In genomic region chr1:156648951-156649350, GRCh38 we compare ENCODE assay signal across 30 cellular contexts. TPM values are rescaled to one million over a fixed set of nuclear protein-coding genes. Genes with fewer than 3 reads are reported as not detected.
DNase-seq lines count a peak whose midpoint lies in the region; ATAC-seq lines count a peak whose summit lies in the region.
"Had no signal": no experiment of that assay in that cellular context is flagged by ENCODE, and none has a peak within 500 bp of the region (broad histone marks: within the 10 kb centered on the region; RNA-seq: fewer than 3 reads in every experiment).

No MANE protein-coding gene starts in this region.

- peaks cover 12% of the 10 kb centered on the region for H3K4me1 Mint-ChIP-seq in activated CD8-positive, alpha-beta memory T cell treated with anti-CD3 and anti-CD28 coated beads, Interleukin-2, amount 10 ng/mL, durations not matched to agents 7 days and 5 days

- H3K23ac ChIP-seq in mesendoderm (ENCODE audit: low read length) = no peak overlapping the region

- peaks cover 24% of the 10 kb centered on the region for H3K27me3 ChIP-seq in mesendoderm (ENCODE audit: insufficient read depth, low read length, poor library complexity)
- H3K27me3 ChIP-seq: dorsolateral prefrontal cortex, testis, uterus had no signal

- no peak overlapping the region for H4K5ac ChIP-seq in mesendoderm (ENCODE audit: low read length)

- no peak overlapping the region for H3K4me2 ChIP-seq in mesendoderm (ENCODE audit: low read length)

- H3K4me1 ChIP-seq in mesendoderm (ENCODE audit: control insufficient read depth, low read depth, low read length) = no peaks in the 10 kb centered on the region
- H3K4me1 ChIP-seq: SJSA1, testis, uterus had no signal

- H3K4ac ChIP-seq in mesendoderm (ENCODE audit: low read depth, low read length) = no peak overlapping the region

- H2AK5ac ChIP-seq in mesendoderm (ENCODE audit: low read length) = no peak overlapping the region

- no peaks in the 10 kb centered on the region for H3K36me3 ChIP-seq in mesendoderm (ENCODE audit: control insufficient read depth, insufficient read depth, low read length)
- H3K36me3 ChIP-seq: SJSA1, uterus had no signal

- peaks cover 88% of the 10 kb centered on the region for H3K27me3 Mint-ChIP-seq in activated CD8-positive, alpha-beta memory T cell treated with anti-CD3 and anti-CD28 coated beads, Interleukin-2, amount 10 ng/mL, durations not matched to agents 7 days and 5 days

- CTCF ChIA-PET in activated CD8-positive, alpha-beta memory T cell treated with anti-CD3 and anti-CD28 coated beads, Interleukin-2, amount 10 ng/mL, durations not matched to agents 7 days and 5 days (lab: Charles Lee) = interaction anchor here (0.6 to 22.5 kb wide), 10 partner anchors 10 to 263 kb away, joined by 3 to 344 read pairs (median 6); partner anchors contain the start of gene HAPLN2

- H3K56ac ChIP-seq in mesendoderm (ENCODE audit: low read length) = no peak overlapping the region

- H3K18ac ChIP-seq in mesendoderm (ENCODE audit: low read length) = no peak overlapping the region

- no peak overlapping the region for H2BK120ac ChIP-seq in mesendoderm (ENCODE audit: low read depth, low read length)

- H3K79me1 ChIP-seq in mesendoderm (ENCODE audit: low read length) = no peaks in the 10 kb centered on the region

- ATAC-seq in activated CD8-positive, alpha-beta memory T cell treated with anti-CD3 and anti-CD28 coated beads, Interleukin-2, amount 10 ng/mL, durations not matched to agents 7 days and 5 days = no peak
- ATAC-seq in GM18858 (IDR thresholded peaks at IDR 0.05; ENCODE audit: unreplicated experiment) = no peak
- ATAC-seq: activated naive CD4-positive, alpha-beta T cell treated with anti-CD3 and anti-CD28 coated beads, Interleukin-2, amount 50 U/mL, for 72 hours; left lobe of liver; stimulated activated naive CD8-positive, alpha-beta T cell treated with anti-CD3 and anti-CD28 coated beads, Interleukin-15, Interleukin-2, amounts not matched to agents 100 U/mL and 50 U/mL, for 24 hours had no signal

- no peak overlapping the region for H3K9ac ChIP-seq in mesendoderm (ENCODE audit: low read length)

- WGBS in mesendoderm (ENCODE audit: extremely low coverage, insufficient coverage, low lambda C conversion rate) = no CpG with 5 or more reads among the region's 2 CpGs

- H3K4me3 ChIP-seq in mesendoderm (ENCODE audit: low read length) = no peak overlapping the region
- H3K4me3 ChIP-seq: dorsolateral prefrontal cortex, SJSA1, testis, uterus had no signal

- no peak overlapping the region for H2BK15ac ChIP-seq in mesendoderm (replicated peaks; ENCODE audit: low read depth)

- no peak overlapping the region for H3K27ac Mint-ChIP-seq in activated CD8-positive, alpha-beta memory T cell treated with anti-CD3 and anti-CD28 coated beads, Interleukin-2, amount 10 ng/mL, durations not matched to agents 7 days and 5 days
- H3K27ac Mint-ChIP-seq: activated CD4-positive, alpha-beta memory T cell treated with anti-CD3 and anti-CD28 coated beads, Interleukin-2, amount 10 ng/mL, durations not matched to agents 7 days and 5 days; activated naive CD4-positive, alpha-beta T cell treated with anti-CD3 and anti-CD28 coated beads, Interleukin-2, amount 50 U/mL, for 72 hours; activated T-helper 2 cell treated with anti-CD3 and anti-CD28 coated beads, Interferon-gamma antibody, Interleukin-2, Interleukin-4, amounts not matched to agents 10 μg/mL and 5 μg/mL and 100 μg/mL, durations not matched to agents 14 hours and 24 hours and 36 hours had no signal

- no peak overlapping the region for H3K27ac ChIP-seq in mesendoderm (ENCODE audit: low read depth, low read length)
- H3K27ac ChIP-seq: 22Rv1, dorsolateral prefrontal cortex, SJSA1, testis, uterus had no signal

- no peak overlapping the region for H2BK5ac ChIP-seq in mesendoderm (ENCODE audit: low read length)

- no peak overlapping the region for H3K4me3 Mint-ChIP-seq in activated CD8-positive, alpha-beta memory T cell treated with anti-CD3 and anti-CD28 coated beads, Interleukin-2, amount 10 ng/mL, durations not matched to agents 7 days and 5 days
- H3K4me3 Mint-ChIP-seq: activated CD4-positive, alpha-beta memory T cell treated with anti-CD3 and anti-CD28 coated beads, Interleukin-2, amount 10 ng/mL, durations not matched to agents 7 days and 5 days; CD4-positive, CD25-positive, alpha-beta regulatory T cell had no signal

- no peak overlapping the region for H4K8ac ChIP-seq in mesendoderm (ENCODE audit: low read depth, low read length)

- H3K36me3 Mint-ChIP-seq in activated CD8-positive, alpha-beta memory T cell treated with anti-CD3 and anti-CD28 coated beads, Interleukin-2, amount 10 ng/mL, durations not matched to agents 7 days and 5 days = no peaks in the 10 kb centered on the region
- H3K36me3 Mint-ChIP-seq: activated naive CD4-positive, alpha-beta T cell treated with anti-CD3 and anti-CD28 coated beads, Interleukin-2, amount 50 U/mL, for 72 hours had no signal

- no peaks in the 10 kb centered on the region for H3K79me2 ChIP-seq in mesendoderm (ENCODE audit: control insufficient read depth, insufficient read depth, low read length)

- peak; percentile 61 for DNase-seq in DMS 273 (lab: John Stamatoyannopoulos, UW; ENCODE audit: unreplicated experiment)
- DNase-seq in DMS 273 treated with DMSO at 0.1 percent for 48 hours (lab: John Stamatoyannopoulos, UW) = no peak
- peak; percentile 26 for DNase-seq in NCI-H146 (lab: John Stamatoyannopoulos, UW)
- DNase-seq in amniotic epithelial cell (ENCODE audit: low read depth) = peak; percentile 7
- DNase-seq in mesendoderm = peak; percentile 84
- no peak for DNase-seq in activated CD8-positive, alpha-beta memory T cell treated with anti-CD3 and anti-CD28 coated beads, Interleukin-2, amount 10 ng/mL, durations not matched to agents 7 days and 5 days
- DNase-seq in stimulated activated CD4-positive, alpha-beta T cell treated with anti-CD3 and anti-CD28 coated beads, Interleukin-2, amount 100 ng/mL, for 48 hours = no peak
- DNase-seq: activated CD4-positive, alpha-beta memory T cell treated with anti-CD3 and anti-CD28 coated beads, Interleukin-2, amount 10 ng/mL, durations not matched to agents 7 days and 5 days; activated CD4-positive, alpha-beta T cell treated with anti-CD3 and anti-CD28 coated beads for 1 hour; CD4-positive, CD25-positive, alpha-beta regulatory T cell; dorsolateral prefrontal cortex; mesenchymal stem cell; NCI-H1092 treated with DMSO at 0.1 percent for 48 hours; NCI-H2081; NCI-H2227 treated with DMSO at 0.1 percent for 48 hours; NCI-H748 treated with DMSO at 0.1 percent for 48 hours; OCI-M1; stimulated activated naive CD8-positive, alpha-beta T cell treated with anti-CD3 and anti-CD28 coated beads, Interleukin-15, Interleukin-2, amounts not matched to agents 100 U/mL and 50 U/mL, for 24 hours; testis; uterus had no signal

- H3K9me3 Mint-ChIP-seq in activated CD8-positive, alpha-beta memory T cell treated with anti-CD3 and anti-CD28 coated beads, Interleukin-2, amount 10 ng/mL, durations not matched to agents 7 days and 5 days (ENCODE audit: low read depth) = no peaks in the 10 kb centered on the region
- H3K9me3 Mint-ChIP-seq: activated CD4-positive, alpha-beta memory T cell treated with anti-CD3 and anti-CD28 coated beads, Interleukin-2, amount 10 ng/mL, durations not matched to agents 7 days and 5 days; activated naive CD4-positive, alpha-beta T cell treated with anti-CD3 and anti-CD28 coated beads, Interleukin-2, amount 50 U/mL, for 72 hours; activated T-helper 2 cell treated with anti-CD3 and anti-CD28 coated beads, Interferon-gamma antibody, Interleukin-2, Interleukin-4, amounts not matched to agents 10 μg/mL and 5 μg/mL and 100 μg/mL, durations not matched to agents 14 hours and 24 hours and 36 hours had no signal

RNA-seq across cellular contexts. Expression of gene BCAN, which starts 7.0 kb away (rescaled TPM):
- 0.88 TPM for polyA plus RNA-seq in mesendoderm (2013, experiment 1 of 2)
- 0.91 TPM for polyA plus RNA-seq in mesendoderm (2013, experiment 2 of 2)
- under 1 TPM in 1 of 2 experiments, not detected in 1; 0.07 TPM for total RNA-seq in activated CD8-positive, alpha-beta memory T cell treated with anti-CD3 and anti-CD28 coated beads, Interleukin-2, amount 10 ng/mL, durations not matched to agents 7 days and 5 days
- total RNA-seq: activated CD4-positive, alpha-beta memory T cell treated with anti-CD3 and anti-CD28 coated beads, Interleukin-2, amount 10 ng/mL, durations not matched to agents 7 days and 5 days; activated naive CD4-positive, alpha-beta T cell treated with anti-CD3 and anti-CD28 coated beads, Interleukin-2, amount 50 U/mL, for 72 hours; activated T-helper 2 cell treated with anti-CD3 and anti-CD28 coated beads, Interferon-gamma antibody, Interleukin-2, Interleukin-4, amounts not matched to agents 10 μg/mL and 5 μg/mL and 100 μg/mL, durations not matched to agents 14 hours and 24 hours and 36 hours; CD4-positive, CD25-positive, alpha-beta regulatory T cell; left lobe of liver; pulmonary artery endothelial cell; SJSA1; T-helper 1 cell treated with Interleukin-12 subunit alpha and Interleukin-12 subunit beta and Interleukin-4 antibody, amounts not matched to agents 30 ng/mL and 1 ng/mL, for 36 hours had no signal
- polyA plus RNA-seq: CD4-positive, CD25-positive, alpha-beta regulatory T cell had no signal

RNA-seq across cellular contexts. Expression of gene NES, which starts 28.3 kb away (rescaled TPM):
- polyA plus RNA-seq in mesendoderm (2013, experiment 1 of 2) = 77.7 TPM
- polyA plus RNA-seq in mesendoderm (2013, experiment 2 of 2) = 79.9 TPM
- total RNA-seq in activated CD8-positive, alpha-beta memory T cell treated with anti-CD3 and anti-CD28 coated beads, Interleukin-2, amount 10 ng/mL, durations not matched to agents 7 days and 5 days = not detected
- total RNA-seq: activated CD4-positive, alpha-beta memory T cell treated with anti-CD3 and anti-CD28 coated beads, Interleukin-2, amount 10 ng/mL, durations not matched to agents 7 days and 5 days; activated naive CD4-positive, alpha-beta T cell treated with anti-CD3 and anti-CD28 coated beads, Interleukin-2, amount 50 U/mL, for 72 hours; activated T-helper 2 cell treated with anti-CD3 and anti-CD28 coated beads, Interferon-gamma antibody, Interleukin-2, Interleukin-4, amounts not matched to agents 10 μg/mL and 5 μg/mL and 100 μg/mL, durations not matched to agents 14 hours and 24 hours and 36 hours had no signal
- polyA plus RNA-seq: CD4-positive, CD25-positive, alpha-beta regulatory T cell had no signal

RNA-seq across cellular contexts. Expression of gene HAPLN2, which starts 29.7 kb away (rescaled TPM):
- polyA plus RNA-seq in mesendoderm (2013, experiment 1 of 2) = not detected
- polyA plus RNA-seq in mesendoderm (2013, experiment 2 of 2) = 0.04 TPM
- total RNA-seq in activated CD8-positive, alpha-beta memory T cell treated with anti-CD3 and anti-CD28 coated beads, Interleukin-2, amount 10 ng/mL, durations not matched to agents 7 days and 5 days = not detected
- total RNA-seq: activated CD4-positive, alpha-beta memory T cell treated with anti-CD3 and anti-CD28 coated beads, Interleukin-2, amount 10 ng/mL, durations not matched to agents 7 days and 5 days; activated T-helper 2 cell treated with anti-CD3 and anti-CD28 coated beads, Interferon-gamma antibody, Interleukin-2, Interleukin-4, amounts not matched to agents 10 μg/mL and 5 μg/mL and 100 μg/mL, durations not matched to agents 14 hours and 24 hours and 36 hours; astrocyte; CD4-positive, CD25-positive, alpha-beta regulatory T cell; H4; left lobe of liver; pulmonary artery endothelial cell; SJSA1; T-helper 1 cell treated with Interleukin-12 subunit alpha and Interleukin-12 subunit beta and Interleukin-4 antibody, amounts not matched to agents 30 ng/mL and 1 ng/mL, for 36 hours had no signal
- polyA plus RNA-seq: CD4-positive, CD25-positive, alpha-beta regulatory T cell had no signal

RNA-seq across cellular contexts. Expression of gene GPATCH4, which starts 47.7 kb away (rescaled TPM):
- 111 TPM for polyA plus RNA-seq in mesendoderm (2013, experiment 1 of 2)
- polyA plus RNA-seq in mesendoderm (2013, experiment 2 of 2) = 111 TPM
- total RNA-seq in activated CD8-positive, alpha-beta memory T cell treated with anti-CD3 and anti-CD28 coated beads, Interleukin-2, amount 10 ng/mL, durations not matched to agents 7 days and 5 days = 10 to 100 TPM; 40.5 to 50.9 TPM

RNA-seq across cellular contexts. Expression of gene CRABP2, which starts 56.4 kb away (rescaled TPM):
- polyA plus RNA-seq in mesendoderm (2013, experiment 1 of 2) = 52.0 TPM
- 49.6 TPM for polyA plus RNA-seq in mesendoderm (2013, experiment 2 of 2)
- 1 to 10 TPM; 1.4 to 1.9 TPM for total RNA-seq in activated CD8-positive, alpha-beta memory T cell treated with anti-CD3 and anti-CD28 coated beads, Interleukin-2, amount 10 ng/mL, durations not matched to agents 7 days and 5 days
- polyA plus RNA-seq: CD4-positive, CD25-positive, alpha-beta regulatory T cell had no signal

Comparison
In these comparisons a context has a peak if more than half of its experiments do, and no peak if none do; other contexts are left out.
1. DNase-seq: peak in DMS 273 (single experiment), NCI-H146 (single experiment), amniotic epithelial cell (single experiment) and mesendoderm (single experiment); none in DMS 273 treated with DMSO at 0.1 percent for 48 hours (single experiment), activated CD8-positive, alpha-beta memory T cell treated with anti-CD3 and anti-CD28 coated beads, Interleukin-2, amount 10 ng/mL, durations not matched to agents 7 days and 5 days (single experiment) and stimulated activated CD4-positive, alpha-beta T cell treated with anti-CD3 and anti-CD28 coated beads, Interleukin-2, amount 100 ng/mL, for 48 hours (0 of 2).